In genomic region chr12:89156862-89157262, GRCh38 we compare ENCODE assay signal across 1 cellular context.
TF ChIP-seq lines count a peak whose summit lies in the region.

No MANE protein-coding gene starts in this region.

TF ChIP-seq in HepG2, 621 proteins besides CTCF, POLR2A, EP300 and RAD21 (continued from another document):
- TF ChIP-seq PRDM4 (CRISPR knock-in tag; IDR thresholded peaks at IDR 0.05; ENCODE audit: borderline replicate concordance) (no peak), ZNF446 (CRISPR knock-in tag; IDR thresholded peaks at IDR 0.05) (no peak), ZC3H4 (CRISPR knock-in tag; IDR thresholded peaks at IDR 0.05; ENCODE audit: borderline replicate concordance) (no peak), CENPBD1 (CRISPR knock-in tag; IDR thresholded peaks at IDR 0.05; ENCODE audit: borderline replicate concordance, low read depth) (no peak), KDM2A (CRISPR knock-in tag; IDR thresholded peaks at IDR 0.05; ENCODE audit: borderline replicate concordance, low read depth) (no peak), KDM5B (CRISPR knock-in tag; IDR thresholded peaks at IDR 0.05; ENCODE audit: borderline replicate concordance) (no peak), HDAC1 (CRISPR knock-in tag; IDR thresholded peaks at IDR 0.05) (no peak)
